In genomic region chr19:56315076-56315828, GRCh38 we compare ENCODE assay signal across 8 cellular contexts. TPM values are rescaled to one million over a fixed set of nuclear protein-coding genes. Genes with fewer than 3 reads are reported as not detected.
A peak's percentile ranks its signal among the peaks of the same experiment; 100 is the strongest.
DNase-seq lines count a peak whose midpoint lies in the region; TF ChIP-seq lines count a peak whose summit lies in the region.

No MANE protein-coding gene starts in this region.

- 0 out of 2 replicates have a peak, but pooled peaks cover 5% of the 10 kb centered on the region for H3F3A ChIP-seq in MM.1S (ENCODE audit: insufficient read depth, low read length)

- H3K9me3 Mint-ChIP-seq in nephron progenitor cell = peaks cover 2% of the 10 kb centered on the region
- peaks cover 7% of the 10 kb centered on the region for H3K9me3 Mint-ChIP-seq in stimulated activated naive CD8-positive, alpha-beta T cell treated with anti-CD3 and anti-CD28 coated beads, Interleukin-15, Interleukin-2, amounts not matched to agents 100 ng/mL and 50 ng/mL, for 24 hours

- H3K79me2 ChIP-seq in MM.1S (ENCODE audit: low read length) = peaks cover 7% of the 10 kb centered on the region; the same call in 1 of the 2 replicates

- H3K4me3 Mint-ChIP-seq in nephron progenitor cell = peak overlapping the region; percentile 88
- H3K4me3 Mint-ChIP-seq in stimulated activated naive CD8-positive, alpha-beta T cell treated with anti-CD3 and anti-CD28 coated beads, Interleukin-15, Interleukin-2, amounts not matched to agents 100 ng/mL and 50 ng/mL, for 24 hours = peak overlapping the region; percentile 88

- no peaks in the 10 kb centered on the region for H4K20me1 ChIP-seq in MM.1S (ENCODE audit: insufficient read depth, low read length)

- H3K9ac ChIP-seq in MM.1S (ENCODE audit: low read length) = peak overlapping the region; percentile 93

- H3K36me3 ChIP-seq in MM.1S (replicated peaks; ENCODE audit: insufficient read depth, low read length) = no peaks in the 10 kb centered on the region

- peak overlapping the region; percentile 98 for H3K27ac Mint-ChIP-seq in nephron progenitor cell
- H3K27ac Mint-ChIP-seq in stimulated activated naive CD8-positive, alpha-beta T cell treated with anti-CD3 and anti-CD28 coated beads, Interleukin-15, Interleukin-2, amounts not matched to agents 100 ng/mL and 50 ng/mL, for 24 hours = peak overlapping the region; percentile 99

- DNase-seq in G401 (ENCODE audit: low spot score) (peak; percentile 99), HCEC 1CT (peak; percentile 96), MM.1S (peak; percentile 96), SHP77 treated with DMSO at 0.1 percent for 48 hours (lab: John Stamatoyannopoulos, UW) (peak; percentile 96), activated gamma-delta T cell treated with Interleukin-2 at 50 U/mL for 16 hours (peak; percentile 90), fibroblast of villous mesenchyme (ENCODE audit: low read depth) (peak; percentile 98), nephron progenitor cell (peak; percentile 92)

- no peaks in the 10 kb centered on the region for H3K27me3 ChIP-seq in MM.1S (replicated peaks; ENCODE audit: insufficient read depth, low read length)

- H3K4me3 ChIP-seq in MM.1S (ENCODE audit: low read length) = peak overlapping the region; percentile 90
- H3K4me3 ChIP-seq in fibroblast of villous mesenchyme (ENCODE audit: low read depth, low read length) = peak overlapping the region; percentile 95

- H3K9me2 ChIP-seq in MM.1S (replicated peaks; ENCODE audit: insufficient read depth, low read length) = no peaks in the 10 kb centered on the region

- H3K4me2 ChIP-seq in MM.1S (ENCODE audit: low read depth, low read length) = peak overlapping the region; percentile 85

- H3K4me1 ChIP-seq in MM.1S (ENCODE audit: low read length) = peaks cover 12% of the 10 kb centered on the region

- H3K27ac ChIP-seq in MM.1S (ENCODE audit: low read length) = peak overlapping the region; percentile 90

- in situ Hi-C loops in G401 (cut with HindIII; ENCODE audit: low sequenced_read_pairs) = no loop called here

- peaks cover 29% of the 10 kb centered on the region for H3K36me3 Mint-ChIP-seq in nephron progenitor cell (ENCODE audit: low read depth)
- peaks cover 23% of the 10 kb centered on the region for H3K36me3 Mint-ChIP-seq in stimulated activated naive CD8-positive, alpha-beta T cell treated with anti-CD3 and anti-CD28 coated beads, Interleukin-15, Interleukin-2, amounts not matched to agents 100 ng/mL and 50 ng/mL, for 24 hours (ENCODE audit: low read depth)

- TF ChIP-seq CTCF in MM.1S (IDR thresholded peaks at IDR 0.05; ENCODE audit: low read length) = no peak
- no peak for TF ChIP-seq CTCF in fibroblast of villous mesenchyme (IDR thresholded peaks at IDR 0.05; ENCODE audit: insufficient read depth, low read depth, low read length)
- TF ChIP-seq CTCF in nephron progenitor cell (IDR thresholded peaks at IDR 0.05) = no peak

- no peaks in the 10 kb centered on the region for H3K9me3 ChIP-seq in MM.1S (replicated peaks; ENCODE audit: insufficient read depth, low read length)

- peaks cover 10% of the 10 kb centered on the region for H3K27me3 Mint-ChIP-seq in nephron progenitor cell (ENCODE audit: low read depth, poor library complexity)
- no peaks in the 10 kb centered on the region for H3K27me3 Mint-ChIP-seq in stimulated activated naive CD8-positive, alpha-beta T cell treated with anti-CD3 and anti-CD28 coated beads, Interleukin-15, Interleukin-2, amounts not matched to agents 100 ng/mL and 50 ng/mL, for 24 hours

- peaks cover 31% of the 10 kb centered on the region for H3K4me1 Mint-ChIP-seq in nephron progenitor cell
- H3K4me1 Mint-ChIP-seq in stimulated activated naive CD8-positive, alpha-beta T cell treated with anti-CD3 and anti-CD28 coated beads, Interleukin-15, Interleukin-2, amounts not matched to agents 100 ng/mL and 50 ng/mL, for 24 hours (ENCODE audit: low read depth) = peaks cover 33% of the 10 kb centered on the region

- peak overlapping the region; percentile 84 for H2AFZ ChIP-seq in MM.1S (ENCODE audit: low read length)

RNA-seq across cellular contexts. Expression of gene ZSCAN5A, which starts 0.6 kb away (rescaled TPM):
- total RNA-seq in G401 (2014; rRNA removed; shearing (Covaris generic)) = 12.1 and 17.6 TPM in 2 replicates
- total RNA-seq in fibroblast of villous mesenchyme = 6.5 and 8.4 TPM in 2 replicates

RNA-seq across cellular contexts. Expression of gene EDDM13, which starts 42.7 kb away (rescaled TPM):
- not detected in 2 replicates for total RNA-seq in G401 (2014; rRNA removed; shearing (Covaris generic))
- not detected in 2 replicates for total RNA-seq in fibroblast of villous mesenchyme

Comparison
In these comparisons a context has a peak if more than half of its experiments do, and no peak if none do; other contexts are left out.
1. Peak in every context shown above with its lines: DNase-seq, H3K4me3 ChIP-seq and H3K27ac ChIP-seq.